In the genomic region with DNA sequence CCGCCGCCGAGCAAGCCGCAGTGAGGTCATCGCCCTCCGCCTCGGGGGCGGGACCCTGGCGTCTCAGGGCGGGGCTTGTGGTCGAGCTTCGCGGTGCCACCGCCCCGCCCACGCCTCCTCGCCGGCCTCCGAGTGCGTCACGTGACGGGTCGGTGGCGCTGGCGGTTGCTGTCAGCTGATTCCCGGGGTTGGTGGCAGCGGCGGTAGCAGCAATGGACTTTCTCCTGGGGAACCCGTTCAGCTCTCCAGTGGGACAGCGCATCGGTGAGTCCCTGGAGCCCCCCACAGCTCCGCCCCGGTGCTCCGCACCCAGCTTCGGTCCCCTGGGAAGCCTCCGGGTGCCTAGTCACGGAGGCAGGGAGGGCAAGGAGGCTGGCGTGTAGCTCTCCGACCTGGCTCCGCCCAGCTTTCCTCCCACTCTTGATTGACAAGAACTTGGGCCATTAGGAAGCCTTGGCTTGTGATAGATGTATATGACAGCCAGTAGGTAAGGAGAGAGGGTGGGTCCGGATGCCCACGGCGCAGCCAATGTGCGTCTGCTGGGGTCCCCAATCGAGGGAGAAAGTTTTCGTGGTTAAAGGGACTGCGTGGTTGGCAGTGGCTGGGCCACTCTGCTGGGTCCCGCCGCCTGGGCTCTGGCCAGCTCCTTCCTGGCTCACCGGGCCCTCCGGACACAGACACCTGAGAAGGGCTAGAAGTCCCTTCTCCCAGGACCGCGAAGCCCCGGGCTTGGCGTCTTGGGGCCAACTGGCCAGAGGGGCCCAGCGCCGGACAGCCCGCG, we compare ENCODE assay signal across 8 cellular contexts. TPM values are rescaled to one million over a fixed set of nuclear protein-coding genes. Genes with fewer than 3 reads are reported as not detected.
DNase-seq lines count a peak whose midpoint lies in the region; ATAC-seq, FAIRE-seq and TF ChIP-seq lines count a peak whose summit lies in the region.

A gene (plus strand): TSS at position 178 of the 781 bp plus-strand sequence. CDS start 35 bp downstream, at position 213.

- H3K9me3 ChIP-seq in Loucy (ENCODE audit: insufficient read depth, low read depth, low read length) = no peaks in the 10 kb centered on the region

- TF ChIP-seq CTCF in Loucy (conservative IDR thresholded peaks at IDR 0.05; ENCODE audit: low read length) (no peak), natural killer cell (IDR thresholded peaks at IDR 0.05) (no peak)

- H3K4me1 ChIP-seq in Loucy (ENCODE audit: insufficient read depth, low read length, poor library complexity, severe bottlenecking) = peaks cover 5% of the 10 kb centered on the region

- H3K4me1 Mint-ChIP-seq in natural killer cell = peaks cover 14 to 25% of the 10 kb centered on the region in 2 donors

- peak within 1 kb of the TSS; percentile 99 for H3K4me3 Mint-ChIP-seq in natural killer cell

- no peaks in the 10 kb centered on the region for H3K27me3 ChIP-seq in Loucy (ENCODE audit: insufficient read depth, low read length, poor library complexity, severe bottlenecking)

- peak within 1 kb of the TSS; percentile 88 for H3K4me2 ChIP-seq in Loucy (ENCODE audit: low read depth, low read length, poor library complexity, severe bottlenecking)

- H3K9ac ChIP-seq in Loucy (ENCODE audit: low read depth, low read length, poor library complexity, severe bottlenecking) = peak within 1 kb of the TSS; percentile 81

- peak within 1 kb of the TSS; percentile 78 for H3K4me3 ChIP-seq in Loucy (ENCODE audit: low read length, poor library complexity, severe bottlenecking)

- peak within 1 kb of the TSS; percentile 86 for H2AFZ ChIP-seq in Loucy (ENCODE audit: low read length)

- peaks cover 3% of the 10 kb centered on the region; the same call in 1 of the 2 replicates for H3K36me3 ChIP-seq in Loucy (ENCODE audit: insufficient read depth, low read length)

- peaks cover 15% of the 10 kb centered on the region; the same call in 1 of the 2 replicates for H3K79me2 ChIP-seq in Loucy (ENCODE audit: insufficient read depth, low read length)

- peak; percentile 86 to 96 (median 89) for ATAC-seq in natural killer cell

- DNase-seq in EH (ENCODE audit: low read depth) = peak; percentile 97
- DNase-seq in H54 (ENCODE audit: insufficient read length, low spot score) = peak; percentile 82
- peak; percentile 97 for DNase-seq in activated T-helper 9 cell treated with anti-CD3 and anti-CD28 coated beads, Interleukin-2, amount 50 U/mL, for 16 hours (ENCODE audit: low read depth)
- DNase-seq in fibroblast of peridontal ligament (ENCODE audit: extremely low read depth) = peak; percentile 100
- DNase-seq in natural killer cell = peak; percentile 98
- DNase-seq in stimulated activated naive CD4-positive, alpha-beta T cell treated with Interleukin-2 at 50 U/mL for 16 hours (lab: John Stamatoyannopoulos, UW) = peak; percentile 97

- H3K27ac Mint-ChIP-seq in natural killer cell = peak within 1 kb of the TSS; percentile 96 to 99

- intact Hi-C loops in natural killer cell (cut with micrococcal nuclease) = loop anchor here (1.0 to 10.0 kb wide), 2 partner anchors 43 to 85 kb away; a partner anchor contains a TSS

- H3K9me3 Mint-ChIP-seq in natural killer cell = no peaks in the 10 kb centered on the region

- H3F3A ChIP-seq in Loucy (ENCODE audit: low read depth) = no peaks in the 10 kb centered on the region; the same call in 1 of the 2 replicates

- H3K27me3 Mint-ChIP-seq in natural killer cell (ENCODE audit: low read depth in 2 of 2) = no peaks in the 10 kb centered on the region

- no peaks in the 10 kb centered on the region for H3K9me2 ChIP-seq in Loucy (replicated peaks; ENCODE audit: low read depth, low read length)

- peak; percentile 80 for FAIRE-seq in H54 (lab: Jason Lieb, UNC)

- H3K36me3 Mint-ChIP-seq in natural killer cell = no peaks in the 10 kb centered on the region

- TF ChIP-seq POLR2A in H54 (IDR thresholded peaks at IDR 0.05; ENCODE audit: low read depth, low read length) = peak; percentile 51
- TF ChIP-seq POLR2A in Raji (IDR thresholded peaks at IDR 0.05; ENCODE audit: insufficient read depth, low read depth, low read length) = peak; percentile 66

- no peaks in the 10 kb centered on the region for H4K20me1 ChIP-seq in Loucy (ENCODE audit: insufficient read depth, low read length, poor library complexity, severe bottlenecking)

RNA-seq across cellular contexts. Expression of the gene that starts here (rescaled TPM):
- total RNA-seq in natural killer cell = 100 to 1,000 TPM; 102 to 132 (median 107) TPM

Comparison
In these comparisons a context has a peak if more than half of its experiments do, and no peak if none do; other contexts are left out.
1. Peak in every context shown above with its lines: DNase-seq, ATAC-seq and H3K4me3 ChIP-seq.